Comparison of ENCODE assay signal across 10 cellular contexts in genomic region chr20:50187403-50188051, GRCh38. TPM values are rescaled to one million over a fixed set of nuclear protein-coding genes. Genes with fewer than 3 reads are reported as not detected.
DNase-seq lines count a peak whose midpoint lies in the region; ATAC-seq and TF ChIP-seq lines count a peak whose summit lies in the region.
"Had no signal": no experiment of that assay in that cellular context is flagged by ENCODE, and none has a peak within 500 bp of the region (broad histone marks: within the 10 kb centered on the region; RNA-seq: fewer than 3 reads in every experiment).

No MANE protein-coding gene starts in this region.

- H3K36me3 ChIP-seq in adipocyte (ENCODE audit: control insufficient read depth, insufficient read depth, low read length, severe bottlenecking): peaks cover 2% of the 10 kb centered on the region
- H3K36me3 ChIP-seq in hepatocyte (replicated peaks; ENCODE audit: insufficient read depth, low read depth): no peaks in the 10 kb centered on the region
- H3K36me3 ChIP-seq in transverse colon: no peaks in the 10 kb centered on the region

- H2AFZ ChIP-seq in hepatocyte: no peak overlapping the region

- WGBS in hepatocyte (ENCODE audit: low lambda C conversion rate, missing lambda C conversion rate): 51% methylated on average over 10 of the region's 12 CpGs
- WGBS in transverse colon (ENCODE audit: low coverage in 1 of 2), 2 donors: 62 to 71% methylated on average over 1 to 10 of the region's 12 CpGs

- H3K4me1 ChIP-seq in adipocyte (ENCODE audit: control insufficient read depth, insufficient read depth, low read length) (peaks cover 8% of the 10 kb centered on the region), hepatocyte (ENCODE audit: insufficient read depth) (peaks cover 17% of the 10 kb centered on the region), transverse colon (peaks cover 0 to 19% (median 10%) of the 10 kb centered on the region in 4 donors)

- intact Hi-C loops in transverse colon (cut with DNase I; ENCODE audit: low total_unique reads): no loop called here

- no peaks in the 10 kb centered on the region for H3K9me3 ChIP-seq in adipocyte (ENCODE audit: control insufficient read depth, low read length)
- H3K9me3 ChIP-seq in hepatocyte (ENCODE audit: low read depth): no peaks in the 10 kb centered on the region
- no peaks in the 10 kb centered on the region for H3K9me3 ChIP-seq in transverse colon

- TF ChIP-seq POLR2A in transverse colon (IDR thresholded peaks at IDR 0.05): no peak

- TF ChIP-seq CTCF in hepatocyte (IDR thresholded peaks at IDR 0.05; ENCODE audit: poor library complexity) (no peak), transverse colon (IDR thresholded peaks at IDR 0.05) (no peak)

- H3K79me2 ChIP-seq in hepatocyte: peaks cover 6% of the 10 kb centered on the region

- H3K4me3 ChIP-seq in adipocyte (ENCODE audit: low read length) (no peak overlapping the region), hepatocyte (no peak overlapping the region), transverse colon (no peak overlapping the region)

- no peak for TF ChIP-seq EP300 in transverse colon (IDR thresholded peaks at IDR 0.05; ENCODE audit: low read depth)

- DNase-seq in NCI-H345 (lab: John Stamatoyannopoulos, UW): peak; percentile 36
- DNase-seq in NCI-H345 treated with DMSO at 0.1 percent for 48 hours (lab: John Stamatoyannopoulos, UW; ENCODE audit: unreplicated experiment): no peak
- DNase-seq in adipocyte (ENCODE audit: low read depth): peak; percentile 55
- DNase-seq in hepatocyte (ENCODE audit: low spot score): peak; percentile 69
- DNase-seq in transverse colon: peak; percentile 59
- DNase-seq in activated naive CD4-positive, alpha-beta T cell (lab: John Stamatoyannopoulos, UW): no peak
- no peak for DNase-seq in activated CD8-positive, alpha-beta memory T cell treated with anti-CD3 and anti-CD28 coated beads, Interleukin-2, amount 50 U/mL, for 48 hours
- DNase-seq: activated T-cell treated with anti-CD3 and anti-CD28 coated beads, Interleukin-2, amount 50 U/mL, for 48 hours; T-helper 1 cell had no signal

- peaks cover 2% of the 10 kb centered on the region for H4K20me1 ChIP-seq in hepatocyte (ENCODE audit: insufficient read depth, poor library complexity, severe bottlenecking)

- H3K27me3 ChIP-seq in adipocyte (replicated peaks; ENCODE audit: control insufficient read depth, insufficient read depth, low read length) (no peaks in the 10 kb centered on the region), hepatocyte (no peaks in the 10 kb centered on the region), transverse colon (no peaks in the 10 kb centered on the region)

- H3K27ac ChIP-seq in hepatocyte (peak overlapping the region; percentile 76), transverse colon (peak overlapping the region in 2 of 4 donors; percentile 27 to 39)

- in situ Hi-C loops in transverse colon (cut with MboI; ENCODE audit: low pct_ligation_motif_present in 1 of 4, low pct_unique_long_range_greater_than_20kb in 1 of 4, low sequenced_read_pairs in 3 of 4): loop anchor here (5.0 to 25.0 kb wide), 5 partner anchors 275 to 550 kb away; partner anchors contain the start of gene PARD6B (in 1 of the 4)

- H3K9me2 ChIP-seq in hepatocyte (replicated peaks; ENCODE audit: insufficient read depth): no peaks in the 10 kb centered on the region

- no peak for ATAC-seq in HG02623 (IDR thresholded peaks at IDR 0.05; ENCODE audit: unreplicated experiment)

- peak overlapping the region; percentile 41 for H3K4me2 ChIP-seq in hepatocyte

- H3K9ac ChIP-seq in adipocyte (ENCODE audit: low read length): no peak overlapping the region

RNA-seq across cellular contexts. Expression of gene CEBPB, which starts 3.1 kb away (rescaled TPM):
- 58.9 and 60.9 TPM in 2 replicates for total RNA-seq in hepatocyte
- 159 and 183 TPM in 2 replicates for polyA plus RNA-seq in hepatocyte
- total RNA-seq in transverse colon: 10 to 100 TPM; 26.1 to 78.9 (median 57.1) TPM

RNA-seq across cellular contexts. Expression of gene PEDS1, which starts 34.0 kb away (rescaled TPM):
- 24.5 and 29.5 TPM in 2 replicates for total RNA-seq in hepatocyte
- polyA plus RNA-seq in hepatocyte: 39.1 and 46.2 TPM in 2 replicates
- 10 to 100 TPM in 3 of 4 donors, 1 to 10 TPM in 1; 9.6 to 30.9 (median 23.2) TPM for total RNA-seq in transverse colon

Comparison
In these comparisons a context has a peak if more than half of its experiments do, and no peak if none do; other contexts are left out.
1. DNase-seq: peak in NCI-H345 (single experiment), adipocyte (single experiment), hepatocyte (single experiment) and transverse colon (single experiment); none in NCI-H345 treated with DMSO at 0.1 percent for 48 hours (single experiment), activated naive CD4-positive, alpha-beta T cell (0 of 4) and activated CD8-positive, alpha-beta memory T cell treated with anti-CD3 and anti-CD28 coated beads, Interleukin-2, amount 50 U/mL, for 48 hours (single experiment).